Comparison of ENCODE assay signal across 1 cellular context in the genomic region with DNA sequence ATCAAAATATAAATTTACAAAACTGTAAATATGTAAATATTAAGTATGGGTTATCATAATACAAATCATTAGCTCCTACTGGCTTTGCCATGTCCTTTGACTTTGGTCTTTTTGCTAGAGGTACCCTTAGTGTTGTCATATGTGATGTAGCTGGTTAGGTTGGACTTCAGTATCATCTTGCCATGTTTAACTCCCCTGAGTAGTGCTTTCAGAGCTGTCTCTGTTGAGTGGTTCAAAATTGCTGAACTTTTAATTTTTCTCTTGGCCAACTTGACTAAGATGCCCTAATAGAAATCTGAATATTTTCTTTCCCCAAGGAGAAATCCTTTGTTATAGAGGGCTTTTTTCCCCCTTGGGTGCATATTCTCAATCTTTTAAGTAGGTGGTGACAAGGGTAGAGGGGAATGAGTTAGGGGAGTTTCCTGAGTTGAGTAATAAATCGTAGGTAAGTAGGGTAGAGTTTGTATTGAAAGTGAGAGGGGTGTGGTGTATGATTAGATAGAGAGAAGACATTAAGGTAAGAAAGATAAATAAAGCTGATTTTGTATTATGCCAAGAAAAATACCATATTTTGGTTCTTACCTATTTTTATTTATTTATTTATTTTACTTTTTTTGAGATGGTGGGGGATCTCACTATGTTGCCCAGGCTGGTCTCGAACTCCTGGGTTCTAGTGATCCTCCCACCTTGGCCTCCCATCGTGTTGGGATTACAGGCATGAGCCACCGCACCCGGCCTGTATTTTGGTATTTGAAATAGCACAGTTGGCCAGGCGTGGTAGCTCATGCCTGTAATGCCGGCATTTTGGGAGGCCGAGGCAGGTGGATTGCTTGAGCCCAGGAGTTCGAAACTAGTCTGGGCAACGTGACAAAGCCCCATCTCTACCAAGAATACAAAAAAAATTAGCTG.
TF ChIP-seq lines count a peak whose summit lies in the region.

No MANE protein-coding gene starts in this region.

TF ChIP-seq in K562, 482 proteins besides CTCF, POLR2A, EP300 and RAD21 (continued from another document):
- TF ChIP-seq, protein P1, sequence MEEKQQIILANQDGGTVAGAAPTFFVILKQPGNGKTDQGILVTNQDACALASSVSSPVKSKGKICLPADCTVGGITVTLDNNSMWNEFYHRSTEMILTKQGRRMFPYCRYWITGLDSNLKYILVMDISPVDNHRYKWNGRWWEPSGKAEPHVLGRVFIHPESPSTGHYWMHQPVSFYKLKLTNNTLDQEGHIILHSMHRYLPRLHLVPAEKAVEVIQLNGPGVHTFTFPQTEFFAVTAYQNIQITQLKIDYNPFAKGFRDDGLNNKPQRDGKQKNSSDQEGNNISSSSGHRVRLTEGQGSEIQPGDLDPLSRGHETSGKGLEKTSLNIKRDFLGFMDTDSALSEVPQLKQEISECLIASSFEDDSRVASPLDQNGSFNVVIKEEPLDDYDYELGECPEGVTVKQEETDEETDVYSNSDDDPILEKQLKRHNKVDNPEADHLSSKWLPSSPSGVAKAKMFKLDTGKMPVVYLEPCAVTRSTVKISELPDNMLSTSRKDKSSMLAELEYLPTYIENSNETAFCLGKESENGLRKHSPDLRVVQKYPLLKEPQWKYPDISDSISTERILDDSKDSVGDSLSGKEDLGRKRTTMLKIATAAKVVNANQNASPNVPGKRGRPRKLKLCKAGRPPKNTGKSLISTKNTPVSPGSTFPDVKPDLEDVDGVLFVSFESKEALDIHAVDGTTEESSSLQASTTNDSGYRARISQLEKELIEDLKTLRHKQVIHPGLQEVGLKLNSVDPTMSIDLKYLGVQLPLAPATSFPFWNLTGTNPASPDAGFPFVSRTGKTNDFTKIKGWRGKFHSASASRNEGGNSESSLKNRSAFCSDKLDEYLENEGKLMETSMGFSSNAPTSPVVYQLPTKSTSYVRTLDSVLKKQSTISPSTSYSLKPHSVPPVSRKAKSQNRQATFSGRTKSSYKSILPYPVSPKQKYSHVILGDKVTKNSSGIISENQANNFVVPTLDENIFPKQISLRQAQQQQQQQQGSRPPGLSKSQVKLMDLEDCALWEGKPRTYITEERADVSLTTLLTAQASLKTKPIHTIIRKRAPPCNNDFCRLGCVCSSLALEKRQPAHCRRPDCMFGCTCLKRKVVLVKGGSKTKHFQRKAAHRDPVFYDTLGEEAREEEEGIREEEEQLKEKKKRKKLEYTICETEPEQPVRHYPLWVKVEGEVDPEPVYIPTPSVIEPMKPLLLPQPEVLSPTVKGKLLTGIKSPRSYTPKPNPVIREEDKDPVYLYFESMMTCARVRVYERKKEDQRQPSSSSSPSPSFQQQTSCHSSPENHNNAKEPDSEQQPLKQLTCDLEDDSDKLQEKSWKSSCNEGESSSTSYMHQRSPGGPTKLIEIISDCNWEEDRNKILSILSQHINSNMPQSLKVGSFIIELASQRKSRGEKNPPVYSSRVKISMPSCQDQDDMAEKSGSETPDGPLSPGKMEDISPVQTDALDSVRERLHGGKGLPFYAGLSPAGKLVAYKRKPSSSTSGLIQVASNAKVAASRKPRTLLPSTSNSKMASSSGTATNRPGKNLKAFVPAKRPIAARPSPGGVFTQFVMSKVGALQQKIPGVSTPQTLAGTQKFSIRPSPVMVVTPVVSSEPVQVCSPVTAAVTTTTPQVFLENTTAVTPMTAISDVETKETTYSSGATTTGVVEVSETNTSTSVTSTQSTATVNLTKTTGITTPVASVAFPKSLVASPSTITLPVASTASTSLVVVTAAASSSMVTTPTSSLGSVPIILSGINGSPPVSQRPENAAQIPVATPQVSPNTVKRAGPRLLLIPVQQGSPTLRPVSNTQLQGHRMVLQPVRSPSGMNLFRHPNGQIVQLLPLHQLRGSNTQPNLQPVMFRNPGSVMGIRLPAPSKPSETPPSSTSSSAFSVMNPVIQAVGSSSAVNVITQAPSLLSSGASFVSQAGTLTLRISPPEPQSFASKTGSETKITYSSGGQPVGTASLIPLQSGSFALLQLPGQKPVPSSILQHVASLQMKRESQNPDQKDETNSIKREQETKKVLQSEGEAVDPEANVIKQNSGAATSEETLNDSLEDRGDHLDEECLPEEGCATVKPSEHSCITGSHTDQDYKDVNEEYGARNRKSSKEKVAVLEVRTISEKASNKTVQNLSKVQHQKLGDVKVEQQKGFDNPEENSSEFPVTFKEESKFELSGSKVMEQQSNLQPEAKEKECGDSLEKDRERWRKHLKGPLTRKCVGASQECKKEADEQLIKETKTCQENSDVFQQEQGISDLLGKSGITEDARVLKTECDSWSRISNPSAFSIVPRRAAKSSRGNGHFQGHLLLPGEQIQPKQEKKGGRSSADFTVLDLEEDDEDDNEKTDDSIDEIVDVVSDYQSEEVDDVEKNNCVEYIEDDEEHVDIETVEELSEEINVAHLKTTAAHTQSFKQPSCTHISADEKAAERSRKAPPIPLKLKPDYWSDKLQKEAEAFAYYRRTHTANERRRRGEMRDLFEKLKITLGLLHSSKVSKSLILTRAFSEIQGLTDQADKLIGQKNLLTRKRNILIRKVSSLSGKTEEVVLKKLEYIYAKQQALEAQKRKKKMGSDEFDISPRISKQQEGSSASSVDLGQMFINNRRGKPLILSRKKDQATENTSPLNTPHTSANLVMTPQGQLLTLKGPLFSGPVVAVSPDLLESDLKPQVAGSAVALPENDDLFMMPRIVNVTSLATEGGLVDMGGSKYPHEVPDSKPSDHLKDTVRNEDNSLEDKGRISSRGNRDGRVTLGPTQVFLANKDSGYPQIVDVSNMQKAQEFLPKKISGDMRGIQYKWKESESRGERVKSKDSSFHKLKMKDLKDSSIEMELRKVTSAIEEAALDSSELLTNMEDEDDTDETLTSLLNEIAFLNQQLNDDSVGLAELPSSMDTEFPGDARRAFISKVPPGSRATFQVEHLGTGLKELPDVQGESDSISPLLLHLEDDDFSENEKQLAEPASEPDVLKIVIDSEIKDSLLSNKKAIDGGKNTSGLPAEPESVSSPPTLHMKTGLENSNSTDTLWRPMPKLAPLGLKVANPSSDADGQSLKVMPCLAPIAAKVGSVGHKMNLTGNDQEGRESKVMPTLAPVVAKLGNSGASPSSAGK (IDR thresholded peaks at IDR 0.05): no peak
